ENCODE assay signal across 2 cellular contexts in genomic region chr9:35056571-35057270, GRCh38.
TF ChIP-seq lines count a peak whose summit lies in the region.

No MANE protein-coding gene starts in this region.

TF ChIP-seq in GM23338, 12 proteins besides CTCF, POLR2A, EP300 and RAD21:
- TF ChIP-seq CREB1 (CRISPR knock-in tag; IDR thresholded peaks at IDR 0.05; ENCODE audit: low read depth) (no peak), REST (IDR thresholded peaks at IDR 0.05; ENCODE audit: unreplicated experiment) (no peak), ZNF331 (CRISPR knock-in tag; IDR thresholded peaks at IDR 0.05; ENCODE audit: low read depth) (no peak), POLR2AphosphoS5 (IDR thresholded peaks at IDR 0.05; ENCODE audit: low read depth) (no peak), ETS1 (IDR thresholded peaks at IDR 0.05) (no peak), JUNB (IDR thresholded peaks at IDR 0.05; ENCODE audit: unreplicated experiment) (no peak), NANOG (IDR thresholded peaks at IDR 0.05; ENCODE audit: borderline replicate concordance) (no peak), EZH2phosphoT487 (IDR thresholded peaks at IDR 0.05; ENCODE audit: unreplicated experiment) (no peak), EZH2 (IDR thresholded peaks at IDR 0.05; ENCODE audit: low read depth, unreplicated experiment) (no peak), ZNF114 (CRISPR knock-in tag; IDR thresholded peaks at IDR 0.05) (no peak), ZNF462 (CRISPR knock-in tag; IDR thresholded peaks at IDR 0.05) (no peak)
TF ChIP-seq in GM23338: peak in this region for 0.

TF ChIP-seq in K562, 482 proteins besides CTCF, POLR2A, EP300 and RAD21:
- TF ChIP-seq ZSCAN32 (CRISPR knock-in tag; IDR thresholded peaks at IDR 0.05) (no peak), POLR2G (IDR thresholded peaks at IDR 0.05; ENCODE audit: low read depth, low read length) (peak; percentile 36; the same call in 1 of the 2 replicates)
TF ChIP-seq in K562: peak in this region for 1.
